9 cellular contexts compared by ENCODE assay signal in genomic region chr2:218964041-218964771, GRCh38. TPM values are rescaled to one million over a fixed set of nuclear protein-coding genes. Genes with fewer than 3 reads are reported as not detected.
DNase-seq lines count a peak whose midpoint lies in the region; ATAC-seq, FAIRE-seq and TF ChIP-seq lines count a peak whose summit lies in the region.
"Had no signal": no experiment of that assay in that cellular context is flagged by ENCODE, and none has a peak within 500 bp of the region (broad histone marks: within the 10 kb centered on the region; RNA-seq: fewer than 3 reads in every experiment).

No MANE protein-coding gene starts in this region.

- peak; percentile 74 for ATAC-seq in foreskin keratinocyte
- ATAC-seq in heart right ventricle, result no peak
- no peak for ATAC-seq in left lobe of liver

- WGBS in heart right ventricle, 2 donors, result 32 to 39% methylated on average over 5 of the region's 5 CpGs

- no peaks in the 10 kb centered on the region for H3K36me3 ChIP-seq in heart right ventricle

- intact Hi-C loops in heart right ventricle (cut with DNase I), result no loop called here

- peak; percentile 65 for DNase-seq in AG04450 (ENCODE audit: low read depth, low spot score)
- DNase-seq in HCEC 1CT, result peak; percentile 92
- DNase-seq in RCC 7860 (ENCODE audit: low spot score), result peak; percentile 78
- DNase-seq in foreskin keratinocyte, result peak; percentile 66 to 87
- DNase-seq in GM13977 (ENCODE audit: low spot score), result no peak
- DNase-seq in heart right ventricle, result no peak
- DNase-seq in left lobe of liver (ENCODE audit: low spot score), result no peak
- no peak for DNase-seq in GOT3 (lab: John Stamatoyannopoulos, UW)
- DNase-seq: DND-41 had no signal

- H3K27ac ChIP-seq in AG04450 (ENCODE audit: low read depth, low read length) (peak overlapping the region; percentile 85), foreskin keratinocyte (peak overlapping the region; percentile 7), heart right ventricle (no peak overlapping the region)

- FAIRE-seq in RCC 7860 (lab: Jason Lieb, UNC), result peak; percentile 10

- peaks cover 34% of the 10 kb centered on the region for H3K27me3 ChIP-seq in AG04450 (ENCODE audit: control insufficient read depth, insufficient read depth, low read length)
- peaks cover 68% of the 10 kb centered on the region for H3K27me3 ChIP-seq in foreskin keratinocyte
- peaks cover 48 to 89% (median 79%) of the 10 kb centered on the region in 7 donors for H3K27me3 ChIP-seq in heart right ventricle

- POLR2A ChIA-PET in AG04450 (lab: Yijun Ruan, JAX), result no interaction called here

- H3K4me3 ChIP-seq in AG04450 (ENCODE audit: low read depth, low read length), result peak overlapping the region; percentile 32
- no peak overlapping the region for H3K4me3 ChIP-seq in heart right ventricle

- no peak for TF ChIP-seq CTCF in AG04450 (IDR thresholded peaks at IDR 0.05; ENCODE audit: low read depth, low read length)
- TF ChIP-seq CTCF in foreskin keratinocyte (conservative IDR thresholded peaks at IDR 0.05), result no peak
- TF ChIP-seq CTCF in GM13977 (IDR thresholded peaks at IDR 0.05; ENCODE audit: extremely low read depth, insufficient read depth, missing control alignments), result no peak
- TF ChIP-seq CTCF in heart right ventricle (IDR thresholded peaks at IDR 0.05), result no peak

- in situ Hi-C loops in GM13977 (cut with MboI; ENCODE audit: low pct_unique_long_range_greater_than_20kb, low sequenced_read_pairs, unreplicated experiment), result no loop called here

- H3K9me3 ChIP-seq in AG04450 (ENCODE audit: control insufficient read depth, insufficient read depth, low read length), result peaks cover 9% of the 10 kb centered on the region
- no peaks in the 10 kb centered on the region for H3K9me3 ChIP-seq in heart right ventricle

- peaks cover 6% of the 10 kb centered on the region for H3K4me1 ChIP-seq in foreskin keratinocyte
- H3K4me1 ChIP-seq in heart right ventricle, result peaks cover 0 to 25% (median 12%) of the 10 kb centered on the region in 9 donors

- CTCF ChIA-PET in AG04450 (lab: Charles Lee), result interaction anchor here (1.0 to 2.1 kb wide), 3 partner anchors 16 to 32 kb away, joined by 3 to 17 read pairs (median 4); no protein-coding TSS in a partner anchor

RNA-seq across cellular contexts. Expression of gene CDK5R2, which starts 4.7 kb away (rescaled TPM):
- polyA plus RNA-seq in AG04450 (2011; rRNA removed), result 0.04 and 0.05 TPM in 2 replicates
- 0.09 TPM in 1 of 2 replicates, not detected in the other for polyA minus RNA-seq in AG04450 (2011; rRNA and poly(A)+ RNA removed)
- total RNA-seq in foreskin keratinocyte, result not detected in 2 replicates
- 0.02 TPM in 1 of 2 replicates, not detected in the other for polyA plus RNA-seq in foreskin keratinocyte
- under 1 TPM in 1 of 10 donors, not detected in 9; 0.09 TPM for total RNA-seq in heart right ventricle
- not detected for polyA plus RNA-seq in heart right ventricle
- not detected for total RNA-seq in left lobe of liver

RNA-seq across cellular contexts. Expression of gene FEV, which starts 20.8 kb away (rescaled TPM):
- polyA plus RNA-seq in AG04450 (2011; rRNA removed) (not detected in 2 replicates), foreskin keratinocyte (not detected in 2 replicates), heart right ventricle (not detected)
- not detected in 2 replicates for polyA minus RNA-seq in AG04450 (2011; rRNA and poly(A)+ RNA removed)
- total RNA-seq in foreskin keratinocyte (not detected in 2 replicates), heart right ventricle (not detected), left lobe of liver (not detected)

RNA-seq across cellular contexts. Expression of gene CRYBA2, which starts 29.0 kb away (rescaled TPM):
- polyA plus RNA-seq in AG04450 (2011; rRNA removed) (0.19 TPM in 1 of 2 replicates, not detected in the other), foreskin keratinocyte (not detected in 2 replicates), heart right ventricle (not detected)
- not detected in 2 replicates for polyA minus RNA-seq in AG04450 (2011; rRNA and poly(A)+ RNA removed)
- total RNA-seq in foreskin keratinocyte (not detected in 2 replicates), heart right ventricle (not detected), left lobe of liver (not detected)

Comparison
In these comparisons a context has a peak if more than half of its experiments do, and no peak if none do; other contexts are left out.
1. DNase-seq: peak in AG04450 (single experiment), HCEC 1CT (single experiment), RCC 7860 (single experiment) and foreskin keratinocyte (2 of 2); none in GM13977 (single experiment), heart right ventricle (0 of 2), left lobe of liver (single experiment) and GOT3 (single experiment).
2. H3K27ac ChIP-seq: peak in AG04450 (single experiment) and foreskin keratinocyte (single experiment); none in heart right ventricle (0 of 10).